25 cellular contexts compared by ENCODE assay signal in genomic region chr13:51564671-51565070, GRCh38.
"Had no signal": no experiment of that assay in that cellular context is flagged by ENCODE, and none has a peak within 500 bp of the region (broad histone marks: within the 10 kb centered on the region; RNA-seq: fewer than 3 reads in every experiment).

No MANE protein-coding gene starts in this region.

- H3K4me1 ChIP-seq: body of pancreas, breast epithelium, Peyer's patch had no signal

- H3K4me3 ChIP-seq: adrenal gland, body of pancreas, breast epithelium, Peyer's patch, SJSA1 had no signal

- DNase-seq: activated CD4-positive, alpha-beta memory T cell treated with anti-CD3 and anti-CD28 coated beads for 36 hours; activated CD4-positive, alpha-beta T cell treated with anti-CD3 and anti-CD28 coated beads, Interleukin-2, amount 50 U/mL, for 1 hour; activated CD8-positive, alpha-beta memory T cell treated with anti-CD3 and anti-CD28 coated beads, Interleukin-2, amount 50 U/mL, for 4 hours; activated gamma-delta T cell treated with Interleukin-2 at 50 U/mL for 16 hours; activated naive CD4-positive, alpha-beta T cell treated with anti-CD3 and anti-CD28 coated beads for 36 hours; activated T-cell treated with anti-CD3 and anti-CD28 coated beads for 4 hours; activated T-cell treated with anti-CD3 and anti-CD28 coated beads, Interleukin-2, amount 50 U/mL, for 4 hours; body of pancreas; NCI-H1092; NCI-H1436 treated with DMSO at 0.1 percent for 48 hours; NCI-H1694 treated with DMSO at 0.1 percent for 48 hours; NCI-H2029; NCI-H345; NCI-H524 treated with DMSO at 0.1 percent for 48 hours; Peyer's patch; RPMI8226; SHP77 treated with DMSO at 0.1 percent for 48 hours; SK-N-SH had no signal

- H3K27me3 Mint-ChIP-seq: activated CD4-positive, alpha-beta memory T cell treated with anti-CD3 and anti-CD28 coated beads for 36 hours had no signal

- H3K4me2 ChIP-seq: SK-N-SH had no signal

- H3K9me2 ChIP-seq: SK-N-SH had no signal

- ATAC-seq: activated naive CD4-positive, alpha-beta T cell treated with anti-CD3 and anti-CD28 coated beads, Interleukin-2, amount 50 U/mL, for 72 hours; activated T-cell treated with anti-CD3 and anti-CD28 coated beads, Interleukin-2, amount 50 U/mL, for 4 hours; body of pancreas had no signal

- H3K27ac Mint-ChIP-seq: activated CD4-positive, alpha-beta memory T cell treated with anti-CD3 and anti-CD28 coated beads for 36 hours; activated naive CD4-positive, alpha-beta T cell treated with anti-CD3 and anti-CD28 coated beads for 36 hours; activated naive CD4-positive, alpha-beta T cell treated with anti-CD3 and anti-CD28 coated beads, Interleukin-2, amount 50 U/mL, for 72 hours; activated T-helper 1 cell treated with anti-CD3 and anti-CD28 coated beads, Interleukin-12 subunit alpha, Interleukin-12 subunit beta, Interleukin-2, Interleukin-4 antibody, amounts not matched to agents 30 ng/mL and 10 ng/mL and 1 ng/mL, durations not matched to agents 14 hours and 24 hours and 36 hours; T-helper 1 cell treated with Interleukin-12 subunit alpha and Interleukin-12 subunit beta and Interleukin-4 antibody, amounts not matched to agents 30 μg/mL and 1 μg/mL, for 36 hours; T-helper 2 cell treated with Interferon-gamma antibody and Interleukin-4, amounts not matched to agents 5 μg/mL and 100 μg/mL, for 36 hours had no signal

- H3K36me3 Mint-ChIP-seq: activated CD4-positive, alpha-beta memory T cell treated with anti-CD3 and anti-CD28 coated beads for 36 hours had no signal

- H3K4me3 Mint-ChIP-seq: activated CD4-positive, alpha-beta memory T cell treated with anti-CD3 and anti-CD28 coated beads for 36 hours; activated naive CD4-positive, alpha-beta T cell treated with anti-CD3 and anti-CD28 coated beads for 36 hours; activated T-cell treated with anti-CD3 and anti-CD28 coated beads, Interleukin-2, amount 50 U/mL, for 4 hours; activated T-helper 1 cell treated with anti-CD3 and anti-CD28 coated beads, Interleukin-12 subunit alpha, Interleukin-12 subunit beta, Interleukin-2, Interleukin-4 antibody, amounts not matched to agents 30 ng/mL and 10 ng/mL and 1 ng/mL, durations not matched to agents 14 hours and 24 hours and 36 hours; T-helper 1 cell treated with Interleukin-12 subunit alpha and Interleukin-12 subunit beta and Interleukin-4 antibody, amounts not matched to agents 30 μg/mL and 1 μg/mL, for 36 hours; T-helper 2 cell treated with Interferon-gamma antibody and Interleukin-4, amounts not matched to agents 5 μg/mL and 100 μg/mL, for 36 hours had no signal

- H3K27me3 ChIP-seq: adrenal gland, body of pancreas, breast epithelium, Peyer's patch, SJSA1 had no signal

- H3K9me3 Mint-ChIP-seq: activated CD4-positive, alpha-beta memory T cell treated with anti-CD3 and anti-CD28 coated beads for 36 hours; activated naive CD4-positive, alpha-beta T cell treated with anti-CD3 and anti-CD28 coated beads for 36 hours had no signal

- H3K36me3 ChIP-seq: adrenal gland, breast epithelium, Peyer's patch, SJSA1 had no signal

- H3K27ac ChIP-seq: adrenal gland, body of pancreas, breast epithelium, Peyer's patch, SJSA1 had no signal

- H3K9me3 ChIP-seq: adrenal gland, body of pancreas, breast epithelium, SJSA1, SK-N-SH had no signal
